ENCODE assay signal across 1 cellular context in genomic region chr12:28711411-28711810, GRCh38.
TF ChIP-seq lines count a peak whose summit lies in the region.

No MANE protein-coding gene starts in this region.

TF ChIP-seq in SK-N-SH, 30 proteins besides CTCF, POLR2A, EP300 and RAD21 (continued from another document):
- TF ChIP-seq REST (IDR thresholded peaks at IDR 0.05; ENCODE audit: low read depth, low read length), result no peak
- TF ChIP-seq POLR2AphosphoS5 (IDR thresholded peaks at IDR 0.05; ENCODE audit: low read depth, low read length), result no peak
- no peak for TF ChIP-seq CHD2 (IDR thresholded peaks at IDR 0.05; ENCODE audit: low read length, partially characterized antibody)
- TF ChIP-seq EZH2phosphoT487 (IDR thresholded peaks at IDR 0.05; ENCODE audit: borderline replicate concordance, low read depth), result no peak
- no peak for TF ChIP-seq TCF12 (IDR thresholded peaks at IDR 0.05)
